ENCODE assay signal across 11 cellular contexts in the genomic region with DNA sequence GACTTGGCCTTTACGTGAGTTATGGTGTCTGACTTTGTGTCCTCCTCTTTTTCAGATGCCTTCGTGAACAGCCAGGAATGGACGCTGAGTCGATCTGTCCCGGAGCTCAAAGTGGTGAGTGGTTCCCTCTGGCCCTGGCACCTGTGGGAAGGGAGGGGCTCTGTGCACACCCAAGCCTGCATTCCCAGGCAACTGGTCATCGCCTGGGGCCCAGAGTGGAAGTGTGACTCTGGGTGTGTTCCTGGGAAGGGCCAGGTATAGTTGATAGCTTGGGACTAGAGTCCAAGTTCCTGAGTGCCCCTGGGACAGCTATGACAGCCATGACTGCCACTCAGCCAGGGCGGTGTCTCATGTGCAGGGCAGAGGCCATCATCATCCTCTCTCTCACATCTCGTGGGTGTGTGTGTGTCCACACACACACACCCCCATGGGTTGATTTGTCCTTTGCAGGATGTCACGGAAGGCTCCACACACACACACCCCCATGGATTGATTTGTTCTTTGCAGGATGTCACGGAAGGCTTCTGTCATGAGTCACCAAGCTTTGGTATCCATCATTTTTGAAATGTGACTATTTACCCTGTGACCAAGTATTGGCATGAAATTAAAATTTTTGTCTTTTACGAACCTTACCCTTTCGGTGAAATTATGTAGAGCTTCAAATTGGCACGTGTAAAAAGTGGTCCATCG.
A peak's percentile ranks its signal among the peaks of the same experiment; 100 is the strongest.
DNase-seq lines count a peak whose midpoint lies in the region; ATAC-seq and TF ChIP-seq lines count a peak whose summit lies in the region.
"Had no signal": no experiment of that assay in that cellular context is flagged by ENCODE, and none has a peak within 500 bp of the region (broad histone marks: within the 10 kb centered on the region; RNA-seq: fewer than 3 reads in every experiment).

No MANE protein-coding gene starts in this region.

- POLR2A ChIA-PET in Panc1 (lab: Charles Lee), result no interaction called here

- peak; percentile 94 for DNase-seq in Calu3
- no peak for DNase-seq in Panc1 (ENCODE audit: low read depth, low spot score)
- DNase-seq in fibroblast of lung (ENCODE audit: low read depth in 2 of 2), result peak; percentile 22 to 54
- no peak for DNase-seq in neural progenitor cell (ENCODE audit: low spot score)
- DNase-seq in effector memory CD8-positive, alpha-beta T cell, result no peak
- DNase-seq in COR-L47 (lab: John Stamatoyannopoulos, UW), result no peak
- no peak for DNase-seq in activated CD8-positive, alpha-beta memory T cell treated with anti-CD3 and anti-CD28 coated beads, Interleukin-2, amount 10 ng/mL, durations not matched to agents 7 days and 5 days
- DNase-seq in NCI-H2227 treated with DMSO at 0.1 percent for 48 hours (lab: John Stamatoyannopoulos, UW), result no peak
- DNase-seq: activated CD8-positive, alpha-beta T cell treated with anti-CD3 and anti-CD28 coated beads, Interleukin-2, amount 10 ng/mL, durations not matched to agents 7 days and 5 days; uterus had no signal

- peaks cover 4% of the 10 kb centered on the region; the same call in 1 of the 2 replicates for H3K4me1 ChIP-seq in Panc1 (ENCODE audit: control insufficient read depth, insufficient read depth, low read length)
- peaks cover 8% of the 10 kb centered on the region for H3K4me1 ChIP-seq in fibroblast of lung (ENCODE audit: control insufficient read depth, extremely low read depth, insufficient read depth, low read length)
- H3K4me1 ChIP-seq in neural progenitor cell, result peaks cover 18% of the 10 kb centered on the region
- H3K4me1 ChIP-seq: uterus had no signal

- H3K27me3 ChIP-seq in Panc1 (ENCODE audit: control insufficient read depth, insufficient read depth, low read length) (no peaks in the 10 kb centered on the region), fibroblast of lung (ENCODE audit: control insufficient read depth, insufficient read depth, low read length) (no peaks in the 10 kb centered on the region), neural progenitor cell (no peaks in the 10 kb centered on the region)
- H3K27me3 ChIP-seq: BLaER1 treated with 17β-estradiol and CSF1 and Interleukin-3, amounts not matched to agents 10 nM and 100 nM; uterus had no signal

- peaks cover 3% of the 10 kb centered on the region for H3K79me2 ChIP-seq in fibroblast of lung (ENCODE audit: control insufficient read depth, insufficient read depth, low read length)
- peaks cover 52% of the 10 kb centered on the region for H3K79me2 ChIP-seq in neural progenitor cell (ENCODE audit: low read depth)

- H2AFZ ChIP-seq in fibroblast of lung (ENCODE audit: low read length), result no peak overlapping the region
- no peak overlapping the region for H2AFZ ChIP-seq in neural progenitor cell (replicated peaks)

- no peak overlapping the region for H3K27ac ChIP-seq in Panc1 (ENCODE audit: low read length)
- H3K27ac ChIP-seq in fibroblast of lung (ENCODE audit: insufficient read depth, low read length), result no peak overlapping the region
- no peak overlapping the region for H3K27ac ChIP-seq in neural progenitor cell
- H3K27ac ChIP-seq: BLaER1 treated with 17β-estradiol and CSF1 and Interleukin-3, amounts not matched to agents 10 nM and 100 nM; uterus had no signal

- H3K9ac ChIP-seq in fibroblast of lung (ENCODE audit: insufficient read depth, low read length) (no peak overlapping the region), neural progenitor cell (no peak overlapping the region)
- H3K9ac ChIP-seq: BLaER1 treated with 17β-estradiol and CSF1 and Interleukin-3, amounts not matched to agents 10 nM and 100 nM had no signal

- H3K27me3 Mint-ChIP-seq in Calu3 (ENCODE audit: unreplicated experiment), result no peaks in the 10 kb centered on the region
- H3K27me3 Mint-ChIP-seq in neural progenitor cell (ENCODE audit: insufficient read depth, low read depth), result peaks cover 3% of the 10 kb centered on the region
- no peaks in the 10 kb centered on the region for H3K27me3 Mint-ChIP-seq in effector memory CD8-positive, alpha-beta T cell
- no peaks in the 10 kb centered on the region for H3K27me3 Mint-ChIP-seq in activated CD8-positive, alpha-beta memory T cell treated with anti-CD3 and anti-CD28 coated beads, Interleukin-2, amount 10 ng/mL, durations not matched to agents 7 days and 5 days

- H4K20me1 ChIP-seq in fibroblast of lung (ENCODE audit: control insufficient read depth, extremely low read depth, insufficient read depth, low read length) (no peaks in the 10 kb centered on the region), neural progenitor cell (ENCODE audit: low read depth) (peaks cover 84% of the 10 kb centered on the region)

- in situ Hi-C loops in Panc1 (cut with HindIII; ENCODE audit: low pct_unique_long_range_greater_than_20kb, low sequenced_read_pairs), result no loop called here

- H3F3A ChIP-seq in neural progenitor cell (ENCODE audit: low read depth), result peaks cover 11% of the 10 kb centered on the region

- H3K9me3 Mint-ChIP-seq in Calu3 (ENCODE audit: low read depth, unreplicated experiment), result no peaks in the 10 kb centered on the region
- H3K9me3 Mint-ChIP-seq in neural progenitor cell, result no peaks in the 10 kb centered on the region
- no peaks in the 10 kb centered on the region for H3K9me3 Mint-ChIP-seq in effector memory CD8-positive, alpha-beta T cell
- no peaks in the 10 kb centered on the region for H3K9me3 Mint-ChIP-seq in activated CD8-positive, alpha-beta memory T cell treated with anti-CD3 and anti-CD28 coated beads, Interleukin-2, amount 10 ng/mL, durations not matched to agents 7 days and 5 days (ENCODE audit: low read depth)

- H3K4me1 Mint-ChIP-seq in Calu3 (ENCODE audit: low read depth, unreplicated experiment) (peaks cover 60% of the 10 kb centered on the region), neural progenitor cell (peaks cover 46% of the 10 kb centered on the region)
- H3K4me1 Mint-ChIP-seq in effector memory CD8-positive, alpha-beta T cell (ENCODE audit: low read depth in 2 of 2), result peaks cover 6 to 33% of the 10 kb centered on the region in 2 donors
- no peaks in the 10 kb centered on the region for H3K4me1 Mint-ChIP-seq in activated CD8-positive, alpha-beta memory T cell treated with anti-CD3 and anti-CD28 coated beads, Interleukin-2, amount 10 ng/mL, durations not matched to agents 7 days and 5 days

- BruUV-seq in Calu3 (replicated peaks; lab: Mats Ljungman, UMichigan) (no TSS peak), Panc1 (replicated peaks; lab: Mats Ljungman, UMichigan) (no TSS peak)

- no peak overlapping the region for H3K4me2 ChIP-seq in fibroblast of lung (ENCODE audit: extremely low read depth, insufficient read depth, low read length)
- H3K4me2 ChIP-seq in neural progenitor cell, result no peak overlapping the region

- CTCF ChIA-PET in Calu3 (lab: Charles Lee), result interaction anchor here (0.6 to 2.2 kb wide), 8 partner anchors 19 to 245 kb away, joined by 3 to 13 read pairs (median 5); no protein-coding TSS in a partner anchor
- CTCF ChIA-PET in Panc1 (lab: Charles Lee), result interaction anchor here (0.8 kb wide), 1 partner anchor 275 kb away, joined by 3 read pairs; no protein-coding TSS in a partner anchor
- CTCF ChIA-PET in activated CD8-positive, alpha-beta memory T cell treated with anti-CD3 and anti-CD28 coated beads, Interleukin-2, amount 10 ng/mL, durations not matched to agents 7 days and 5 days (lab: Charles Lee), result no interaction called here

- H3K4me3 ChIP-seq in Panc1 (ENCODE audit: low read depth in 2 of 2, low read length in 2 of 2) (no peak overlapping the region), fibroblast of lung (replicated peaks in 1 of 4; ENCODE audit: control extremely low read depth in 1 of 4, insufficient read depth in 1 of 4, low read depth in 3 of 4, low read length in 4 of 4) (no peak overlapping the region), neural progenitor cell (no peak overlapping the region)
- H3K4me3 ChIP-seq: BLaER1 treated with 17β-estradiol and CSF1 and Interleukin-3, amounts not matched to agents 10 nM and 100 nM; uterus had no signal

- H3K36me3 ChIP-seq in Panc1 (ENCODE audit: control insufficient read depth, insufficient read depth, low read length) (no peaks in the 10 kb centered on the region; the same call in 1 of the 2 replicates), fibroblast of lung (ENCODE audit: control insufficient read depth, insufficient read depth, low read length) (no peaks in the 10 kb centered on the region), neural progenitor cell (no peaks in the 10 kb centered on the region)
- H3K36me3 ChIP-seq: uterus had no signal

- intact Hi-C loops in Calu3 (cut with micrococcal nuclease; ENCODE audit: unreplicated experiment) (loop anchor here (5.0 kb wide), 1 partner anchor 37 kb away; no protein-coding TSS in a partner anchor), Panc1 (cut with micrococcal nuclease; ENCODE audit: unreplicated experiment) (no loop called here)

- peak; percentile 55; the same call in 1 of the 2 replicates for ATAC-seq in Panc1
- ATAC-seq in effector memory CD8-positive, alpha-beta T cell (replicated peaks), result no peak
- no peak for ATAC-seq in activated CD8-positive, alpha-beta memory T cell treated with anti-CD3 and anti-CD28 coated beads, Interleukin-2, amount 10 ng/mL, durations not matched to agents 7 days and 5 days
- ATAC-seq: activated CD8-positive, alpha-beta T cell treated with anti-CD3 and anti-CD28 coated beads, Interleukin-2, amount 10 ng/mL, durations not matched to agents 7 days and 5 days had no signal

- H3K36me3 Mint-ChIP-seq in Calu3 (ENCODE audit: insufficient read depth, unreplicated experiment), result peaks cover 31% of the 10 kb centered on the region
- H3K36me3 Mint-ChIP-seq in neural progenitor cell, result peaks cover 27% of the 10 kb centered on the region
- H3K36me3 Mint-ChIP-seq in effector memory CD8-positive, alpha-beta T cell (ENCODE audit: insufficient read depth), result peaks cover 8% of the 10 kb centered on the region
- no peaks in the 10 kb centered on the region for H3K36me3 Mint-ChIP-seq in activated CD8-positive, alpha-beta memory T cell treated with anti-CD3 and anti-CD28 coated beads, Interleukin-2, amount 10 ng/mL, durations not matched to agents 7 days and 5 days

- H3K4me3 Mint-ChIP-seq in Calu3 (ENCODE audit: low read depth, unreplicated experiment) (peak overlapping the region; percentile 62), neural progenitor cell (no peak overlapping the region)
- H3K4me3 Mint-ChIP-seq in effector memory CD8-positive, alpha-beta T cell, result no peak overlapping the region
- H3K4me3 Mint-ChIP-seq in activated CD8-positive, alpha-beta memory T cell treated with anti-CD3 and anti-CD28 coated beads, Interleukin-2, amount 10 ng/mL, durations not matched to agents 7 days and 5 days, result no peak overlapping the region
- H3K4me3 Mint-ChIP-seq: activated CD8-positive, alpha-beta T cell treated with anti-CD3 and anti-CD28 coated beads, Interleukin-2, amount 10 ng/mL, durations not matched to agents 7 days and 5 days had no signal

- peak overlapping the region; percentile 97 for H3K27ac Mint-ChIP-seq in Calu3 (ENCODE audit: unreplicated experiment)
- H3K27ac Mint-ChIP-seq in neural progenitor cell, result peak overlapping the region; percentile 66
- peak overlapping the region in 1 of 2 donors; percentile 91 for H3K27ac Mint-ChIP-seq in effector memory CD8-positive, alpha-beta T cell
- no peak overlapping the region for H3K27ac Mint-ChIP-seq in activated CD8-positive, alpha-beta memory T cell treated with anti-CD3 and anti-CD28 coated beads, Interleukin-2, amount 10 ng/mL, durations not matched to agents 7 days and 5 days
- H3K27ac Mint-ChIP-seq: activated CD8-positive, alpha-beta T cell treated with anti-CD3 and anti-CD28 coated beads, Interleukin-2, amount 10 ng/mL, durations not matched to agents 7 days and 5 days had no signal

- H3K9me3 ChIP-seq in Panc1 (ENCODE audit: control insufficient read depth, insufficient read depth, low read depth, low read length) (no peaks in the 10 kb centered on the region), fibroblast of lung (ENCODE audit: control insufficient read depth, insufficient read depth, low read depth, low read length) (no peaks in the 10 kb centered on the region), neural progenitor cell (ENCODE audit: low read depth) (no peaks in the 10 kb centered on the region)
- H3K9me3 ChIP-seq: BLaER1 treated with 17β-estradiol and CSF1 and Interleukin-3, amounts not matched to agents 10 nM and 100 nM; uterus had no signal

- TF ChIP-seq CTCF in Calu3 (IDR thresholded peaks at IDR 0.05; ENCODE audit: unreplicated experiment) (no peak), Panc1 (IDR thresholded peaks at IDR 0.05) (no peak), fibroblast of lung (conservative IDR thresholded peaks at IDR 0.05 in 1 of 2, IDR thresholded peaks at IDR 0.05 in 1 of 2; ENCODE audit: low read depth in 1 of 2, low read length in 2 of 2) (no peak), neural progenitor cell (IDR thresholded peaks at IDR 0.05) (no peak)

Comparison
In these comparisons a context has a peak if more than half of its experiments do, and no peak if none do; other contexts are left out.
1. DNase-seq: peak in Calu3 (single experiment) and fibroblast of lung (2 of 2); none in Panc1 (single experiment), neural progenitor cell (single experiment), effector memory CD8-positive, alpha-beta T cell (0 of 3), COR-L47 (single experiment), activated CD8-positive, alpha-beta memory T cell treated with anti-CD3 and anti-CD28 coated beads, Interleukin-2, amount 10 ng/mL, durations not matched to agents 7 days and 5 days (single experiment) and NCI-H2227 treated with DMSO at 0.1 percent for 48 hours (single experiment).